8 cellular contexts compared by ENCODE assay signal in the genomic region with DNA sequence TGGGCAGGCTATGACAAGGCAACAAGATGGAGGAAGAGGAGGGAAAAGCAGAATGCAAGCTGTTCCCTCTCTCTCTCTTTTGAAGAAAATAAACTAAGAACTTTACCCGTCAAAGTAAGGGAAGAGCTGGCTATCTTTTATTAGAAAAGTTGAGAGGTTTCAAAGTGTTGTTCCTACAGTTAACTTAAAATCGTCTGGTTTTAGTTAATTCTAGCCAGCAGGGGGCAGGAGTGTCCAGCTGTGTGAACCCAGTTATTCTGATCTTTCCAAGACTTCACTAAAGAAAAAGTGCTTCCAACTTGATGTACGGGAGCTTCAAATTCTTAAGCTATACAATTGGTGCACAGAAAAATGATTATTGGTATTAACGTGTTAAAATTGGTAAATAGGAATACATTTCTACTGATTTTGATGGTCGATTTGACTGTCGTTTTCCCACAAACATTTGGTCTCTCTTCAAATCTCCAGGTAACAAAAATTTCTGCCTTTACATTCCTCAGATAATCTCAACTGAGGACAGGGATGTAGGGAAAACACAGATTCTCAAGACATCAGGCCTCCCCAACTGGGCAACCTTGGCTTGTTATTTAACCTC. TPM values are rescaled to one million over a fixed set of nuclear protein-coding genes. Genes with fewer than 3 reads are reported as not detected.
DNase-seq lines count a peak whose midpoint lies in the region; ATAC-seq, FAIRE-seq and TF ChIP-seq lines count a peak whose summit lies in the region.

No MANE protein-coding gene starts in this region.

- peak; percentile 47 to 76 (median 63) for TF ChIP-seq CTCF in body of pancreas (IDR thresholded peaks at IDR 0.05)

- no peak for TF ChIP-seq POLR2A in body of pancreas (IDR thresholded peaks at IDR 0.05)

- in situ Hi-C loops in SK-MEL-5 (cut with HindIII; ENCODE audit: low pct_unique_long_range_greater_than_20kb, low sequenced_read_pairs) = no loop called here

- peak; percentile 56 for ATAC-seq in body of pancreas

- no peaks in the 10 kb centered on the region for H3K9me3 ChIP-seq in body of pancreas

- H3K36me3 ChIP-seq in body of pancreas (replicated peaks in 1 of 2; ENCODE audit: insufficient read depth in 1 of 2, low read depth in 2 of 2) = no peaks in the 10 kb centered on the region

- intact Hi-C loops in body of pancreas (cut with DNase I) = loop anchor here (5.0 kb wide), 1 partner anchor 359 kb away; no protein-coding TSS in a partner anchor

- DNase-seq in NCI-H1436 (lab: John Stamatoyannopoulos, UW) (peak; percentile 36), NCI-H1436 treated with DMSO at 0.1 percent for 48 hours (lab: John Stamatoyannopoulos, UW) (no peak), HT-29 (ENCODE audit: low spot score) (peak; percentile 81), SK-MEL-5 (ENCODE audit: low read depth, low spot score) (peak; percentile 71), body of pancreas (peak; percentile 58 to 68 (median 64)), cerebellar nuclear complex (lab: John Stamatoyannopoulos, UW) (no peak)
- peak; percentile 30 for DNase-seq in stimulated activated CD4-positive, alpha-beta T cell treated with anti-CD3 and anti-CD28 coated beads, Interleukin-1b, Interleukin-23, amount 100 ng/mL, for 48 hours

- no peak overlapping the region for H3K27ac ChIP-seq in body of pancreas

- peak; percentile 95 for FAIRE-seq in islet of Langerhans (lab: Jason Lieb, UNC)

- peaks cover 17% of the 10 kb centered on the region for H3K4me1 ChIP-seq in body of pancreas

- 5 to 6% methylated on average over 6 of the region's 6 CpGs for WGBS in body of pancreas, 2 donors

- no peak overlapping the region for H3K4me3 ChIP-seq in body of pancreas

- H3K27me3 ChIP-seq in body of pancreas = no peaks in the 10 kb centered on the region

RNA-seq across cellular contexts. Expression of gene MON2, which starts 28.4 kb away (rescaled TPM):
- 6.6 and 8.5 TPM in 2 replicates for total RNA-seq in HT-29 (2014; rRNA removed; shearing (Covaris generic))
- 20.0 and 23.0 TPM in 2 replicates for total RNA-seq in SK-MEL-5 (2014; rRNA removed; shearing (Covaris generic))
- 19.7 and 21.9 TPM in 2 replicates for polyA plus RNA-seq in SK-MEL-5 (2015; cell fraction: cytosol; rRNA removed)
- 122 and 141 TPM in 2 replicates for polyA plus RNA-seq in SK-MEL-5 (2015; cell fraction: nucleus; rRNA removed)
- total RNA-seq in body of pancreas = 100 to 1,000 TPM in 1 of 2 donors, 10 to 100 TPM in 1; 99.4 to 129 TPM

Comparison
In these comparisons a context has a peak if more than half of its experiments do, and no peak if none do; other contexts are left out.
1. DNase-seq: peak in NCI-H1436 (single experiment), HT-29 (single experiment), SK-MEL-5 (single experiment), body of pancreas (4 of 4) and stimulated activated CD4-positive, alpha-beta T cell treated with anti-CD3 and anti-CD28 coated beads, Interleukin-1b, Interleukin-23, amount 100 ng/mL, for 48 hours (single experiment); none in NCI-H1436 treated with DMSO at 0.1 percent for 48 hours (single experiment) and cerebellar nuclear complex (0 of 2).